In the genomic region with DNA sequence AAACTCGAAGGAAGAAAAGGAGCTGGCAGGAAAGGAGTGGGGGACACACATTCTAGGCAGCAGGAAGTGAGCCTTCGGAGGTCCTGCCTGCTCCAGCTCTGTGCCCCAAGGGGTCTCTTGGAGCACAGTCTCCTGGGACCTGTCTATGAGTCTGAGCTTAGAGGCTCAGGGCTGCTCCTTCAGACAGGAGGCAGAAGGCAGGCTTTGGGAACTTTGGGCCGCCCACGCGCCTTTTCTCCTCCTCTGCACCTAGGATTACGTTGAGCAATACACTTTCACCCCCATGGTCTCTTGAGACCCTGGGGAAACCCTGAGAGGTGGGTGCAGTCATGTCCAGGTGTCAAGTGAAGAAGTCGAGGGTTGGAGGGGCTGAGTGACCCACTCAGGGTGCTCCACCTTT, we compare ENCODE assay signal across 16 cellular contexts. TPM values are rescaled to one million over a fixed set of nuclear protein-coding genes. Genes with fewer than 3 reads are reported as not detected.
DNase-seq lines count a peak whose midpoint lies in the region; ATAC-seq, FAIRE-seq and TF ChIP-seq lines count a peak whose summit lies in the region.
"Had no signal": no experiment of that assay in that cellular context is flagged by ENCODE, and none has a peak within 500 bp of the region (broad histone marks: within the 10 kb centered on the region; RNA-seq: fewer than 3 reads in every experiment).

No MANE protein-coding gene starts in this region.

- no peaks in the 10 kb centered on the region for H3K9me3 ChIP-seq in right lobe of liver
- H3K9me3 ChIP-seq in HepG2 (ENCODE audit: low read length) = no peaks in the 10 kb centered on the region
- no peaks in the 10 kb centered on the region for H3K9me3 ChIP-seq in ectodermal cell (ENCODE audit: control insufficient read depth, low read length)
- H3K9me3 ChIP-seq in neural progenitor cell (ENCODE audit: low read depth) = no peaks in the 10 kb centered on the region

- H3K27ac ChIP-seq in right lobe of liver (peak overlapping the region; percentile 63 to 71 (median 67)), HepG2 (ENCODE audit: extremely low read length, insufficient read depth, low read length) (no peak overlapping the region), ectodermal cell (ENCODE audit: insufficient read depth, low read depth, low read length, poor library complexity, severe bottlenecking) (no peak overlapping the region), neural progenitor cell (no peak overlapping the region)

- POLR2A ChIA-PET in HepG2 (lab: Yijun Ruan, JAX) = interaction anchor here (1.1 kb wide), 1 partner anchor 45 kb away, joined by 3 read pairs; no protein-coding TSS in a partner anchor

- H2AFZ ChIP-seq in HepG2 (ENCODE audit: low read length) (no peak overlapping the region), neural progenitor cell (replicated peaks) (no peak overlapping the region)

- H3F3A ChIP-seq in neural progenitor cell (ENCODE audit: low read depth) = peaks cover 23% of the 10 kb centered on the region

- H3K4me1 Mint-ChIP-seq in neural progenitor cell = peaks cover 53% of the 10 kb centered on the region

- peak overlapping the region; percentile 97 for H3K27ac Mint-ChIP-seq in neural progenitor cell
- H3K27ac Mint-ChIP-seq: activated naive CD4-positive, alpha-beta T cell treated with anti-CD3 and anti-CD28 coated beads, Interleukin-2, amount 10 ng/mL, durations not matched to agents 7 days and 5 days had no signal

- H3K9ac ChIP-seq in HepG2 (ENCODE audit: insufficient read depth, low read depth, low read length) (no peak overlapping the region), neural progenitor cell (no peak overlapping the region)

- ATAC-seq in right lobe of liver (no peak), HepG2 (no peak), GM18873 (IDR thresholded peaks at IDR 0.05; ENCODE audit: low FRiP score, unreplicated experiment) (no peak), GM18519 (IDR thresholded peaks at IDR 0.05; ENCODE audit: low FRiP score, unreplicated experiment) (no peak)
- ATAC-seq in activated CD4-positive, CD25-positive, alpha-beta regulatory T cell treated with anti-CD3 and anti-CD28 coated beads, Interleukin-2, amount 50 U/mL, for 24 hours = no peak

- TF ChIP-seq CTCF in right lobe of liver (IDR thresholded peaks at IDR 0.05) (no peak), HepG2 (CRISPR knock-in tag; IDR thresholded peaks at IDR 0.05) (no peak), neural progenitor cell (IDR thresholded peaks at IDR 0.05) (no peak)

- 83% methylated on average over 3 of the region's 7 CpGs for WGBS in right lobe of liver (ENCODE audit: insufficient coverage, low coverage, low lambda C conversion rate, missing lambda C conversion rate)
- WGBS in HepG2 (ENCODE audit: low lambda C conversion rate) = 41% methylated on average over 7 of the region's 7 CpGs
- 81 to 90% methylated on average over 7 of the region's 7 CpGs for WGBS in ectodermal cell, 2 experiments

- H3K27me3 ChIP-seq in right lobe of liver = no peaks in the 10 kb centered on the region
- H3K27me3 ChIP-seq in HepG2 (ENCODE audit: control insufficient read depth in 1 of 2, insufficient read depth in 2 of 2, low read length in 2 of 2) = peaks cover 0 to 13% of the 10 kb centered on the region in 2 experiments; a peak in 3 of 5 replicates
- no peaks in the 10 kb centered on the region for H3K27me3 ChIP-seq in ectodermal cell (ENCODE audit: control insufficient read depth, insufficient read depth, low read length, poor library complexity, severe bottlenecking)
- no peaks in the 10 kb centered on the region for H3K27me3 ChIP-seq in neural progenitor cell

- H3K79me2 ChIP-seq in HepG2 (ENCODE audit: insufficient read depth, low read length) = no peaks in the 10 kb centered on the region
- H3K79me2 ChIP-seq in neural progenitor cell (ENCODE audit: low read depth) = peaks cover 24% of the 10 kb centered on the region

- H3K36me3 Mint-ChIP-seq in neural progenitor cell = peaks cover 6% of the 10 kb centered on the region
- H3K36me3 Mint-ChIP-seq: activated naive CD4-positive, alpha-beta T cell treated with anti-CD3 and anti-CD28 coated beads, Interleukin-2, amount 10 ng/mL, durations not matched to agents 7 days and 5 days had no signal

- peaks cover 0 to 16% (median 5%) of the 10 kb centered on the region in 4 donors for H3K4me1 ChIP-seq in right lobe of liver
- H3K4me1 ChIP-seq in HepG2 (ENCODE audit: insufficient read depth, low read length) = peaks cover 38% of the 10 kb centered on the region
- H3K4me1 ChIP-seq in ectodermal cell (ENCODE audit: control insufficient read depth, insufficient read depth, low read length) = peaks cover 18% of the 10 kb centered on the region
- H3K4me1 ChIP-seq in neural progenitor cell = peaks cover 30% of the 10 kb centered on the region

- TF ChIP-seq EP300 in HepG2 (IDR thresholded peaks at IDR 0.05; ENCODE audit: low read depth in 2 of 2, low read length in 2 of 2) (no peak), HepG2 (CRISPR knock-in tag; IDR thresholded peaks at IDR 0.05; ENCODE audit: borderline replicate concordance) (no peak)

- no peak for TF ChIP-seq POLR2A in right lobe of liver (IDR thresholded peaks at IDR 0.05)
- TF ChIP-seq POLR2A in HepG2 (IDR thresholded peaks at IDR 0.05; ENCODE audit: insufficient read depth in 1 of 2, low read depth in 2 of 2, low read length in 2 of 2) = no peak

- no peak for FAIRE-seq in HepG2 (lab: Jason Lieb, UNC)

- H3K36me3 ChIP-seq in right lobe of liver (peaks cover 0 to 3% (median 0%) of the 10 kb centered on the region in 4 donors), HepG2 (replicated peaks in 1 of 2; ENCODE audit: control insufficient read depth in 1 of 2, insufficient read depth in 2 of 2, low read length in 2 of 2) (no peaks in the 10 kb centered on the region), ectodermal cell (ENCODE audit: control insufficient read depth, insufficient read depth, low read length) (peaks cover 10% of the 10 kb centered on the region), neural progenitor cell (no peaks in the 10 kb centered on the region)

- CTCF ChIA-PET in HepG2 (lab: Yijun Ruan, JAX; ENCODE audit: low intra/inter-chr PET ratio, low total read pairs) = no interaction called here

- BruUV-seq in HepG2 (replicated peaks; lab: Mats Ljungman, UMichigan) = no TSS peak

- no peak for TF ChIP-seq RAD21 in HepG2 (CRISPR knock-in tag; IDR thresholded peaks at IDR 0.05)

- H3K9me3 Mint-ChIP-seq in neural progenitor cell = no peaks in the 10 kb centered on the region
- H3K9me3 Mint-ChIP-seq: activated naive CD4-positive, alpha-beta T cell treated with anti-CD3 and anti-CD28 coated beads, Interleukin-2, amount 10 ng/mL, durations not matched to agents 7 days and 5 days had no signal

- in situ Hi-C loops in HepG2 (cut with HindIII; ENCODE audit: extremely low pct_ligation_motif_present, low pct_unique_long_range_greater_than_20kb) = no loop called here

- intact Hi-C loops in right lobe of liver (cut with DNase I) (no loop called here), HepG2 (cut with micrococcal nuclease; ENCODE audit: unreplicated experiment) (no loop called here)

- peaks cover 15% of the 10 kb centered on the region for H3K27me3 Mint-ChIP-seq in neural progenitor cell (ENCODE audit: insufficient read depth, low read depth)

- H3K4me2 ChIP-seq in HepG2 (ENCODE audit: low read depth, low read length) (no peak overlapping the region), neural progenitor cell (peak overlapping the region; percentile 91)

- no peak for DNase-seq in right lobe of liver
- no peak for DNase-seq in HepG2 (ENCODE audit: low spot score)
- DNase-seq in neural progenitor cell (ENCODE audit: low spot score) = no peak
- no peak for DNase-seq in cerebellar nuclear complex (lab: John Stamatoyannopoulos, UW)
- DNase-seq: activated naive CD4-positive, alpha-beta T cell treated with anti-CD3 and anti-CD28 coated beads, Interleukin-2, amount 10 ng/mL, durations not matched to agents 7 days and 5 days; cortex of kidney; NCI-H2029; stimulated activated CD4-positive, alpha-beta T cell treated with anti-CD3 and anti-CD28 coated beads, Interleukin-15, amount 100 ng/mL, for 24 hours; stimulated activated naive CD4-positive, alpha-beta T cell; T-helper 2 cell had no signal

- peak overlapping the region; percentile 91 for H3K4me3 Mint-ChIP-seq in neural progenitor cell

- H4K20me1 ChIP-seq in HepG2 (ENCODE audit: insufficient read depth, low read length) = no peaks in the 10 kb centered on the region
- no peaks in the 10 kb centered on the region for H4K20me1 ChIP-seq in neural progenitor cell (ENCODE audit: low read depth)

- H3K4me3 ChIP-seq in right lobe of liver = peak overlapping the region in 2 of 3 donors; percentile 7 to 77
- H3K4me3 ChIP-seq in HepG2 (replicated peaks in 1 of 3; ENCODE audit: insufficient read depth in 1 of 3, low read depth in 2 of 3, low read length in 3 of 3) = no peak overlapping the region
- peak overlapping the region; percentile 41 for H3K4me3 ChIP-seq in ectodermal cell (ENCODE audit: insufficient read depth, low read depth, low read length)
- H3K4me3 ChIP-seq in neural progenitor cell = peak overlapping the region; percentile 58

RNA-seq across cellular contexts. Expression of a gene that starts 1.0 kb away (rescaled TPM):
- total RNA-seq in right lobe of liver (10 to 100 TPM in 5 of 6 experiments, 1 to 10 TPM in 1; 8.9 to 14.6 (median 12.8) TPM), HepG2 (2016; rRNA removed; fragmentation: Illumina TruSeq; extraction: Trizol) (0.31 TPM in 1 of 2 replicates, not detected in the other), neural progenitor cell (ENCODE audit: low replicate concordance) (33.9 and 66.5 TPM in 2 replicates)
- total RNA-seq in HepG2 (2016; cell fraction: cytosol; rRNA removed; fragmentation: Illumina TruSeq; extraction: Trizol; ENCODE audit: low read depth) = 0.30 TPM in 1 of 2 replicates, not detected in the other
- total RNA-seq in HepG2 (2016; cell fraction: insoluble cytoplasmic fraction; rRNA removed; fragmentation: Illumina TruSeq; extraction: Trizol) = 0.15 and 0.45 TPM in 2 replicates
- total RNA-seq in HepG2 (2016; cell fraction: membrane; rRNA removed; fragmentation: Illumina TruSeq; extraction: Trizol) = 0.17 and 0.28 TPM in 2 replicates
- 0.34 and 0.43 TPM in 2 replicates for total RNA-seq in HepG2 (2016; cell fraction: nucleus; rRNA removed; fragmentation: Illumina TruSeq; extraction: Trizol)
- polyA plus RNA-seq in HepG2 (2011; rRNA removed) = 0.29 and 0.67 TPM in 2 replicates
- 0.37 and 0.55 TPM in 2 replicates for polyA plus RNA-seq in HepG2 (2011; cell fraction: cytosol; rRNA removed)
- 0.35 and 0.59 TPM in 2 replicates for polyA plus RNA-seq in HepG2 (2011; cell fraction: nucleus; rRNA removed)
- 0.40 and 0.61 TPM in 2 replicates for polyA plus RNA-seq in HepG2 (2012)
- 0.06 and 0.10 TPM in 2 replicates for polyA plus RNA-seq in HepG2 (2016; cell fraction: cytosol; fragmentation: Illumina TruSeq; extraction: Trizol; ENCODE audit: low read depth)
- 0.20 and 0.21 TPM in 2 replicates for polyA plus RNA-seq in HepG2 (2016; cell fraction: insoluble cytoplasmic fraction; fragmentation: Illumina TruSeq; extraction: Trizol; ENCODE audit: low read depth)
- polyA plus RNA-seq in HepG2 (2016; cell fraction: membrane; fragmentation: Illumina TruSeq; extraction: Trizol; ENCODE audit: low read depth) = 0.16 and 0.31 TPM in 2 replicates
- 0.53 and 0.63 TPM in 2 replicates for polyA plus RNA-seq in HepG2 (2016; cell fraction: nucleus; fragmentation: Illumina TruSeq; extraction: Trizol; ENCODE audit: insufficient read depth, low read depth)
- 0.30 and 0.87 TPM in 2 replicates for polyA minus RNA-seq in HepG2 (2011; rRNA and poly(A)+ RNA removed; ENCODE audit: low replicate concordance)
- polyA minus RNA-seq in HepG2 (2011; cell fraction: cytosol; rRNA and poly(A)+ RNA removed) = not detected in 2 replicates
- 0.12 TPM in 1 of 2 replicates, not detected in the other for polyA minus RNA-seq in HepG2 (2011; cell fraction: nucleus; rRNA and poly(A)+ RNA removed)
- polyA plus RNA-seq in ectodermal cell (2013, experiment 1 of 4) = 35.1 TPM
- polyA plus RNA-seq in ectodermal cell (2013, experiment 2 of 4) = 31.4 TPM
- polyA plus RNA-seq in ectodermal cell (2013, experiment 3 of 4) = 23.6 TPM
- polyA plus RNA-seq in ectodermal cell (2013, experiment 4 of 4) = 27.6 TPM

RNA-seq across cellular contexts. Expression of a gene that starts 16.2 kb away (rescaled TPM):
- total RNA-seq in right lobe of liver (10 to 100 TPM; 21.9 to 35.7 (median 31.4) TPM), HepG2 (2016; rRNA removed; fragmentation: Illumina TruSeq; extraction: Trizol) (94.7 and 111 TPM in 2 replicates), neural progenitor cell (ENCODE audit: low replicate concordance) (30.2 and 54.4 TPM in 2 replicates)
- total RNA-seq in HepG2 (2016; cell fraction: cytosol; rRNA removed; fragmentation: Illumina TruSeq; extraction: Trizol; ENCODE audit: low read depth) = 23.4 and 23.7 TPM in 2 replicates
- total RNA-seq in HepG2 (2016; cell fraction: insoluble cytoplasmic fraction; rRNA removed; fragmentation: Illumina TruSeq; extraction: Trizol) = 106 and 120 TPM in 2 replicates
- total RNA-seq in HepG2 (2016; cell fraction: membrane; rRNA removed; fragmentation: Illumina TruSeq; extraction: Trizol) = 37.9 and 40.4 TPM in 2 replicates
- total RNA-seq in HepG2 (2016; cell fraction: nucleus; rRNA removed; fragmentation: Illumina TruSeq; extraction: Trizol) = 46.0 and 52.0 TPM in 2 replicates
- polyA plus RNA-seq in HepG2 (2011; rRNA removed) = 65.1 and 70.0 TPM in 2 replicates
- 60.6 and 70.4 TPM in 2 replicates for polyA plus RNA-seq in HepG2 (2011; cell fraction: cytosol; rRNA removed)
- polyA plus RNA-seq in HepG2 (2011; cell fraction: nucleus; rRNA removed) = 79.4 and 94.0 TPM in 2 replicates
- 40.1 and 42.9 TPM in 2 replicates for polyA plus RNA-seq in HepG2 (2012)
- polyA plus RNA-seq in HepG2 (2016; cell fraction: cytosol; fragmentation: Illumina TruSeq; extraction: Trizol; ENCODE audit: low read depth) = 14.6 and 17.1 TPM in 2 replicates
- 110 and 112 TPM in 2 replicates for polyA plus RNA-seq in HepG2 (2016; cell fraction: insoluble cytoplasmic fraction; fragmentation: Illumina TruSeq; extraction: Trizol; ENCODE audit: low read depth)
- polyA plus RNA-seq in HepG2 (2016; cell fraction: membrane; fragmentation: Illumina TruSeq; extraction: Trizol; ENCODE audit: low read depth) = 26.4 and 29.2 TPM in 2 replicates
- polyA plus RNA-seq in HepG2 (2016; cell fraction: nucleus; fragmentation: Illumina TruSeq; extraction: Trizol; ENCODE audit: insufficient read depth, low read depth) = 76.3 and 79.7 TPM in 2 replicates
- polyA minus RNA-seq in HepG2 (2011; rRNA and poly(A)+ RNA removed; ENCODE audit: low replicate concordance) = 210 and 241 TPM in 2 replicates
- 36.6 and 46.5 TPM in 2 replicates for polyA minus RNA-seq in HepG2 (2011; cell fraction: cytosol; rRNA and poly(A)+ RNA removed)
- 50.9 and 67.1 TPM in 2 replicates for polyA minus RNA-seq in HepG2 (2011; cell fraction: nucleus; rRNA and poly(A)+ RNA removed)
- 80.7 TPM for polyA plus RNA-seq in ectodermal cell (2013, experiment 1 of 4)
- 84.6 TPM for polyA plus RNA-seq in ectodermal cell (2013, experiment 2 of 4)
- polyA plus RNA-seq in ectodermal cell (2013, experiment 3 of 4) = 56.5 TPM
- 58.6 TPM for polyA plus RNA-seq in ectodermal cell (2013, experiment 4 of 4)

RNA-seq across cellular contexts. Expression of a gene that starts 27.6 kb away (rescaled TPM):
- total RNA-seq in right lobe of liver (1 to 10 TPM in 2 of 6 experiments, under 1 TPM in 4; 0.22 to 1.7 (median 0.48) TPM), HepG2 (2016; rRNA removed; fragmentation: Illumina TruSeq; extraction: Trizol) (0.15 TPM in 1 of 2 replicates, not detected in the other), neural progenitor cell (ENCODE audit: low replicate concordance) (0.36 and 4.8 TPM in 2 replicates)
- 0.09 TPM in 1 of 2 replicates, not detected in the other for total RNA-seq in HepG2 (2016; cell fraction: cytosol; rRNA removed; fragmentation: Illumina TruSeq; extraction: Trizol; ENCODE audit: low read depth)
- 0.13 TPM in 1 of 2 replicates, not detected in the other for total RNA-seq in HepG2 (2016; cell fraction: insoluble cytoplasmic fraction; rRNA removed; fragmentation: Illumina TruSeq; extraction: Trizol)
- total RNA-seq in HepG2 (2016; cell fraction: membrane; rRNA removed; fragmentation: Illumina TruSeq; extraction: Trizol) = 0.14 TPM in 1 of 2 replicates, not detected in the other
- 0.12 and 0.16 TPM in 2 replicates for total RNA-seq in HepG2 (2016; cell fraction: nucleus; rRNA removed; fragmentation: Illumina TruSeq; extraction: Trizol)
- polyA plus RNA-seq in HepG2 (2011; rRNA removed) = 0.07 and 0.13 TPM in 2 replicates
- polyA plus RNA-seq in HepG2 (2011; cell fraction: cytosol; rRNA removed) = 0.09 and 0.17 TPM in 2 replicates
- polyA plus RNA-seq in HepG2 (2011; cell fraction: nucleus; rRNA removed) = 0.10 TPM in 1 of 2 replicates, not detected in the other
- 0.07 and 0.08 TPM in 2 replicates for polyA plus RNA-seq in HepG2 (2012)
- not detected in 2 replicates for polyA plus RNA-seq in HepG2 (2016; cell fraction: cytosol; fragmentation: Illumina TruSeq; extraction: Trizol; ENCODE audit: low read depth)
- polyA plus RNA-seq in HepG2 (2016; cell fraction: insoluble cytoplasmic fraction; fragmentation: Illumina TruSeq; extraction: Trizol; ENCODE audit: low read depth) = 0.09 TPM in 1 of 2 replicates, not detected in the other
- 0.06 TPM in 1 of 2 replicates, not detected in the other for polyA plus RNA-seq in HepG2 (2016; cell fraction: membrane; fragmentation: Illumina TruSeq; extraction: Trizol; ENCODE audit: low read depth)
- polyA plus RNA-seq in HepG2 (2016; cell fraction: nucleus; fragmentation: Illumina TruSeq; extraction: Trizol; ENCODE audit: insufficient read depth, low read depth) = 0.33 TPM in 1 of 2 replicates, not detected in the other
- polyA minus RNA-seq in HepG2 (2011; rRNA and poly(A)+ RNA removed; ENCODE audit: low replicate concordance) = 0.12 and 3.3 TPM in 2 replicates
- polyA minus RNA-seq in HepG2 (2011; cell fraction: cytosol; rRNA and poly(A)+ RNA removed) = 0.18 TPM in 1 of 2 replicates, not detected in the other
- polyA minus RNA-seq in HepG2 (2011; cell fraction: nucleus; rRNA and poly(A)+ RNA removed) = not detected in 2 replicates
- 2.8 TPM for polyA plus RNA-seq in ectodermal cell (2013, experiment 1 of 4)
- polyA plus RNA-seq in ectodermal cell (2013, experiment 2 of 4) = 2.3 TPM
- polyA plus RNA-seq in ectodermal cell (2013, experiment 3 of 4) = 2.4 TPM
- polyA plus RNA-seq in ectodermal cell (2013, experiment 4 of 4) = 2.7 TPM

RNA-seq across cellular contexts. Expression of a gene that starts 33.5 kb away (rescaled TPM):
- 1 to 10 TPM in 5 of 6 experiments, under 1 TPM in 1; 0.58 to 7.0 (median 3.3) TPM for total RNA-seq in right lobe of liver
- total RNA-seq in HepG2 (2016; rRNA removed; fragmentation: Illumina TruSeq; extraction: Trizol) = 1.8 and 4.4 TPM in 2 replicates
- total RNA-seq in HepG2 (2016; cell fraction: cytosol; rRNA removed; fragmentation: Illumina TruSeq; extraction: Trizol; ENCODE audit: low read depth) = 7.9 and 9.7 TPM in 2 replicates
- 2.1 and 5.3 TPM in 2 replicates for total RNA-seq in HepG2 (2016; cell fraction: insoluble cytoplasmic fraction; rRNA removed; fragmentation: Illumina TruSeq; extraction: Trizol)
- total RNA-seq in HepG2 (2016; cell fraction: membrane; rRNA removed; fragmentation: Illumina TruSeq; extraction: Trizol) = 10.3 and 11.6 TPM in 2 replicates
- total RNA-seq in HepG2 (2016; cell fraction: nucleus; rRNA removed; fragmentation: Illumina TruSeq; extraction: Trizol) = 2.7 and 2.8 TPM in 2 replicates
- 14.7 and 18.9 TPM in 2 replicates for polyA plus RNA-seq in HepG2 (2011; rRNA removed)
- 14.3 and 23.4 TPM in 2 replicates for polyA plus RNA-seq in HepG2 (2011; cell fraction: cytosol; rRNA removed)
- 15.8 and 16.9 TPM in 2 replicates for polyA plus RNA-seq in HepG2 (2011; cell fraction: nucleus; rRNA removed)
- polyA plus RNA-seq in HepG2 (2012) = 7.5 and 10.2 TPM in 2 replicates
- polyA plus RNA-seq in HepG2 (2016; cell fraction: cytosol; fragmentation: Illumina TruSeq; extraction: Trizol; ENCODE audit: low read depth) = 16.5 and 18.6 TPM in 2 replicates
- 4.1 and 5.6 TPM in 2 replicates for polyA plus RNA-seq in HepG2 (2016; cell fraction: insoluble cytoplasmic fraction; fragmentation: Illumina TruSeq; extraction: Trizol; ENCODE audit: low read depth)
- 15.8 and 17.9 TPM in 2 replicates for polyA plus RNA-seq in HepG2 (2016; cell fraction: membrane; fragmentation: Illumina TruSeq; extraction: Trizol; ENCODE audit: low read depth)
- 5.2 and 7.2 TPM in 2 replicates for polyA plus RNA-seq in HepG2 (2016; cell fraction: nucleus; fragmentation: Illumina TruSeq; extraction: Trizol; ENCODE audit: insufficient read depth, low read depth)
- polyA minus RNA-seq in HepG2 (2011; rRNA and poly(A)+ RNA removed; ENCODE audit: low replicate concordance) = 17.8 TPM in 1 of 2 replicates, not detected in the other
- 7.8 and 8.0 TPM in 2 replicates for polyA minus RNA-seq in HepG2 (2011; cell fraction: cytosol; rRNA and poly(A)+ RNA removed)
- 2.3 and 2.6 TPM in 2 replicates for polyA minus RNA-seq in HepG2 (2011; cell fraction: nucleus; rRNA and poly(A)+ RNA removed)
- 9.5 TPM for polyA plus RNA-seq in ectodermal cell (2013, experiment 1 of 4)
- polyA plus RNA-seq in ectodermal cell (2013, experiment 2 of 4) = 7.5 TPM
- 6.8 TPM for polyA plus RNA-seq in ectodermal cell (2013, experiment 3 of 4)
- polyA plus RNA-seq in ectodermal cell (2013, experiment 4 of 4) = 5.9 TPM
- total RNA-seq in neural progenitor cell (ENCODE audit: low replicate concordance) = 4.3 and 10.1 TPM in 2 replicates
- total RNA-seq: G401, HT1080 had no signal

RNA-seq across cellular contexts. Expression of a gene that starts 59.7 kb away (rescaled TPM):
- total RNA-seq in right lobe of liver = 1 to 10 TPM in 5 of 6 experiments, under 1 TPM in 1; 0.97 to 3.1 (median 2.2) TPM
- total RNA-seq in HepG2 (2016; rRNA removed; fragmentation: Illumina TruSeq; extraction: Trizol) = 1.4 and 2.0 TPM in 2 replicates
- 0.44 and 1.1 TPM in 2 replicates for total RNA-seq in HepG2 (2016; cell fraction: cytosol; rRNA removed; fragmentation: Illumina TruSeq; extraction: Trizol; ENCODE audit: low read depth)
- total RNA-seq in HepG2 (2016; cell fraction: insoluble cytoplasmic fraction; rRNA removed; fragmentation: Illumina TruSeq; extraction: Trizol) = 1.2 and 1.4 TPM in 2 replicates
- 2.3 and 2.4 TPM in 2 replicates for total RNA-seq in HepG2 (2016; cell fraction: membrane; rRNA removed; fragmentation: Illumina TruSeq; extraction: Trizol)
- total RNA-seq in HepG2 (2016; cell fraction: nucleus; rRNA removed; fragmentation: Illumina TruSeq; extraction: Trizol) = 0.91 and 1.3 TPM in 2 replicates
- 2.1 and 2.3 TPM in 2 replicates for polyA plus RNA-seq in HepG2 (2011; rRNA removed)
- polyA plus RNA-seq in HepG2 (2011; cell fraction: cytosol; rRNA removed) = 2.6 and 2.8 TPM in 2 replicates
- 2.1 and 2.7 TPM in 2 replicates for polyA plus RNA-seq in HepG2 (2011; cell fraction: nucleus; rRNA removed)
- 0.81 and 0.87 TPM in 2 replicates for polyA plus RNA-seq in HepG2 (2012)
- polyA plus RNA-seq in HepG2 (2016; cell fraction: cytosol; fragmentation: Illumina TruSeq; extraction: Trizol; ENCODE audit: low read depth) = 1.1 and 1.7 TPM in 2 replicates
- polyA plus RNA-seq in HepG2 (2016; cell fraction: insoluble cytoplasmic fraction; fragmentation: Illumina TruSeq; extraction: Trizol; ENCODE audit: low read depth) = 1.6 and 1.7 TPM in 2 replicates
- polyA plus RNA-seq in HepG2 (2016; cell fraction: membrane; fragmentation: Illumina TruSeq; extraction: Trizol; ENCODE audit: low read depth) = 1.8 and 2.1 TPM in 2 replicates
- 1.0 and 1.5 TPM in 2 replicates for polyA plus RNA-seq in HepG2 (2016; cell fraction: nucleus; fragmentation: Illumina TruSeq; extraction: Trizol; ENCODE audit: insufficient read depth, low read depth)
- 3.0 and 7.6 TPM in 2 replicates for polyA minus RNA-seq in HepG2 (2011; rRNA and poly(A)+ RNA removed; ENCODE audit: low replicate concordance)
- 0.79 and 1.8 TPM in 2 replicates for polyA minus RNA-seq in HepG2 (2011; cell fraction: cytosol; rRNA and poly(A)+ RNA removed)
- 1.3 and 1.7 TPM in 2 replicates for polyA minus RNA-seq in HepG2 (2011; cell fraction: nucleus; rRNA and poly(A)+ RNA removed)
- 6.8 TPM for polyA plus RNA-seq in ectodermal cell (2013, experiment 1 of 4)
- polyA plus RNA-seq in ectodermal cell (2013, experiment 2 of 4) = 5.8 TPM
- 5.5 TPM for polyA plus RNA-seq in ectodermal cell (2013, experiment 3 of 4)
- polyA plus RNA-seq in ectodermal cell (2013, experiment 4 of 4) = 5.4 TPM
- 3.1 and 5.6 TPM in 2 replicates for total RNA-seq in neural progenitor cell (ENCODE audit: low replicate concordance)

Comparison
In these comparisons a context has a peak if more than half of its experiments do, and no peak if none do; other contexts are left out.
1. H3K27ac ChIP-seq: peak in right lobe of liver (3 of 3); none in HepG2 (single experiment), ectodermal cell (single experiment) and neural progenitor cell (single experiment).
2. H3K4me3 ChIP-seq: peak in right lobe of liver (2 of 3), ectodermal cell (single experiment) and neural progenitor cell (single experiment); none in HepG2 (0 of 3).
3. RNA of a gene that starts 1.0 kb away (total RNA-seq): 33.9 to 66.5 TPM in neural progenitor cell and 8.9 to 14.6 TPM in right lobe of liver; 0.15 to 0.45 TPM in HepG2; every median in the first group is over 4 times any median in the second.